15 cellular contexts compared by ENCODE assay signal in genomic region chr9:17630531-17630949, GRCh38. TPM values are rescaled to one million over a fixed set of nuclear protein-coding genes. Genes with fewer than 3 reads are reported as not detected.
A peak's percentile ranks its signal among the peaks of the same experiment; 100 is the strongest.
DNase-seq lines count a peak whose midpoint lies in the region; ATAC-seq and TF ChIP-seq lines count a peak whose summit lies in the region.
"Had no signal": no experiment of that assay in that cellular context is flagged by ENCODE, and none has a peak within 500 bp of the region (broad histone marks: within the 10 kb centered on the region; RNA-seq: fewer than 3 reads in every experiment).

No MANE protein-coding gene starts in this region.

- no CpG with 5 or more reads among the region's 2 CpGs for WGBS in mesendoderm (ENCODE audit: extremely low coverage, insufficient coverage, low lambda C conversion rate)

- H3K4me1 ChIP-seq in mesendoderm (ENCODE audit: control insufficient read depth, low read depth, low read length): peaks cover 3% of the 10 kb centered on the region
- H3K4me1 ChIP-seq: BE2C had no signal

- H3K36me3 ChIP-seq in BJ (ENCODE audit: control insufficient read depth, insufficient read depth, low read length) (no peaks in the 10 kb centered on the region), mesendoderm (ENCODE audit: control insufficient read depth, insufficient read depth, low read length) (no peaks in the 10 kb centered on the region)
- H3K36me3 ChIP-seq: BE2C had no signal

- H2BK15ac ChIP-seq in mesendoderm (replicated peaks; ENCODE audit: low read depth): no peak overlapping the region

- H3K27me3 ChIP-seq in BJ (ENCODE audit: control insufficient read depth, insufficient read depth, low read length) (no peaks in the 10 kb centered on the region), mesendoderm (ENCODE audit: insufficient read depth, low read length, poor library complexity) (no peaks in the 10 kb centered on the region)
- H3K27me3 ChIP-seq: BE2C had no signal

- no peak overlapping the region for H3K18ac ChIP-seq in mesendoderm (ENCODE audit: low read length)

- H3K56ac ChIP-seq in mesendoderm (ENCODE audit: low read length): no peak overlapping the region

- no peak for ATAC-seq in HG02884 (IDR thresholded peaks at IDR 0.05; ENCODE audit: unreplicated experiment)
- no peak for ATAC-seq in HG03135 (IDR thresholded peaks at IDR 0.05; ENCODE audit: unreplicated experiment)
- ATAC-seq: CD8-positive, alpha-beta T cell had no signal

- no peak overlapping the region for H3K9ac ChIP-seq in mesendoderm (ENCODE audit: low read length)

- H2BK120ac ChIP-seq in mesendoderm (ENCODE audit: low read depth, low read length): no peak overlapping the region

- no peak overlapping the region for H3K4me3 Mint-ChIP-seq in HFFc6
- H3K4me3 Mint-ChIP-seq: CD8-positive, alpha-beta T cell had no signal

- H3K9me3 Mint-ChIP-seq in HFFc6: no peaks in the 10 kb centered on the region
- H3K9me3 Mint-ChIP-seq: CD8-positive, alpha-beta T cell had no signal

- H3K4me2 ChIP-seq in mesendoderm (ENCODE audit: low read length): no peak overlapping the region

- no peak for TF ChIP-seq CTCF in BJ (IDR thresholded peaks at IDR 0.05; ENCODE audit: insufficient read depth, low read depth, low read length)
- TF ChIP-seq CTCF in HFFc6 (IDR thresholded peaks at IDR 0.05): no peak

- H3K4ac ChIP-seq in mesendoderm (ENCODE audit: low read depth, low read length): no peak overlapping the region

- peak overlapping the region; percentile 75; the same call in 1 of the 2 replicates for H3K27ac Mint-ChIP-seq in HFFc6
- H3K27ac Mint-ChIP-seq: CD8-positive, alpha-beta T cell had no signal

- no peak overlapping the region for H3K4me3 ChIP-seq in BJ (ENCODE audit: low read depth, low read length)
- no peak overlapping the region for H3K4me3 ChIP-seq in mesendoderm (ENCODE audit: low read length)

- H2AK5ac ChIP-seq in mesendoderm (ENCODE audit: low read length): no peak overlapping the region

- no peak overlapping the region for H4K8ac ChIP-seq in mesendoderm (ENCODE audit: low read depth, low read length)

- H3K79me1 ChIP-seq in mesendoderm (ENCODE audit: low read length): no peaks in the 10 kb centered on the region

- no peak overlapping the region for H3K27ac ChIP-seq in mesendoderm (ENCODE audit: low read depth, low read length)

- no peak overlapping the region for H4K5ac ChIP-seq in mesendoderm (ENCODE audit: low read length)

- POLR2A ChIA-PET in BJ (lab: Charles Lee): no interaction called here

- peaks cover 41% of the 10 kb centered on the region; the same call in 1 of the 2 replicates for H3K4me1 Mint-ChIP-seq in HFFc6 (ENCODE audit: low read depth)

- H2BK5ac ChIP-seq in mesendoderm (ENCODE audit: low read length): no peak overlapping the region

- no peaks in the 10 kb centered on the region for H3K36me3 Mint-ChIP-seq in HFFc6 (ENCODE audit: low read depth)
- H3K36me3 Mint-ChIP-seq: CD8-positive, alpha-beta T cell had no signal

- DNase-seq in BJ (ENCODE audit: low read depth) (peak; percentile 96), HFFc6 (peak; percentile 54), T1000 (lab: John Stamatoyannopoulos, UW) (peak; percentile 30), mesendoderm (peak; percentile 49), NCI-H748 treated with DMSO at 0.1 percent for 48 hours (lab: John Stamatoyannopoulos, UW) (no peak)
- DNase-seq: BE2C; CD8-positive, alpha-beta T cell; KG1; MM.1S; NCI-H1105; NCI-H1694 treated with DMSO at 0.1 percent for 48 hours; NCI-H446 treated with DMSO at 0.1 percent for 48 hours had no signal

- no peak overlapping the region for H3K23ac ChIP-seq in mesendoderm (ENCODE audit: low read length)

- CTCF ChIA-PET in BJ (lab: Yijun Ruan, JAX): no interaction called here

- H3K79me2 ChIP-seq in mesendoderm (ENCODE audit: control insufficient read depth, insufficient read depth, low read length): no peaks in the 10 kb centered on the region

- H3K27me3 Mint-ChIP-seq in HFFc6 (ENCODE audit: insufficient read depth): no peaks in the 10 kb centered on the region; the same call in 1 of the 2 replicates

RNA-seq across cellular contexts. Expression of gene SH3GL2, which starts 51.7 kb away (rescaled TPM):
- 1.7 and 1.9 TPM in 2 replicates for polyA plus RNA-seq in BJ (2011; rRNA removed)
- polyA minus RNA-seq in BJ (2011; rRNA and poly(A)+ RNA removed): 0.67 and 0.81 TPM in 2 replicates
- total RNA-seq in HFFc6 (2021; fragmentation: NEBNext Ultra II Directional; extraction: Animal tissue kit (Norgen Biotek cat#: 25700)): not detected
- polyA plus RNA-seq in mesendoderm (2013, experiment 1 of 2): 1.5 TPM
- polyA plus RNA-seq in mesendoderm (2013, experiment 2 of 2): 1.7 TPM
- total RNA-seq: CD8-positive, alpha-beta T cell; RPMI7951 had no signal
